8 cellular contexts compared by ENCODE assay signal in genomic region chr2:6352906-6353515, GRCh38.
A peak's percentile ranks its signal among the peaks of the same experiment; 100 is the strongest.
DNase-seq lines count a peak whose midpoint lies in the region; ATAC-seq, FAIRE-seq and TF ChIP-seq lines count a peak whose summit lies in the region.

No MANE protein-coding gene starts in this region.

- no peak overlapping the region for H4K91ac ChIP-seq in H1 (replicated peaks; ENCODE audit: insufficient read length, low read length)

- no peaks in the 10 kb centered on the region for H4K20me1 ChIP-seq in H1 (replicated peaks in 1 of 2; ENCODE audit: control insufficient read depth in 1 of 2, insufficient read depth in 2 of 2, low read length in 2 of 2)

- no peak overlapping the region for H3K23ac ChIP-seq in H1 (ENCODE audit: insufficient read length)

- H3K4me3 ChIP-seq in H1 (ENCODE audit: extremely low read depth in 1 of 4, insufficient read depth in 2 of 4, low read depth in 3 of 4, low read length in 4 of 4): no peak overlapping the region

- H3K79me1 ChIP-seq in H1 (ENCODE audit: low read depth, low read length): no peaks in the 10 kb centered on the region

- CTCF ChIA-PET in H1 (lab: Charles Lee; ENCODE audit: partially characterized antibody): interaction anchor here (0.7 to 2.7 kb wide), 23 partner anchors 8 to 613 kb away, joined by 3 to 14 read pairs (median 3); no protein-coding TSS in a partner anchor

- ATAC-seq in GM19035 (IDR thresholded peaks at IDR 0.05; ENCODE audit: unreplicated experiment) (no peak), GM21515 (IDR thresholded peaks at IDR 0.05; ENCODE audit: unreplicated experiment) (no peak)
- ATAC-seq in effector memory CD8-positive, alpha-beta T cell (replicated peaks): no peak

- no peak overlapping the region for H4K5ac ChIP-seq in H1 (ENCODE audit: insufficient read length, low read depth, low read length)

- no peak overlapping the region for H4K8ac ChIP-seq in H1 (ENCODE audit: extremely low read depth, insufficient read depth, low read length)

- H3K9me3 Mint-ChIP-seq in effector memory CD8-positive, alpha-beta T cell: no peaks in the 10 kb centered on the region

- no peak overlapping the region for H2BK5ac ChIP-seq in H1 (ENCODE audit: low read depth, low read length)

- no peak overlapping the region for H3K27ac Mint-ChIP-seq in effector memory CD8-positive, alpha-beta T cell

- 49% methylated on average over 8 of the region's 8 CpGs; no CpG with 5 or more reads in 1 of the 2 experiments for WGBS in H1 (ENCODE audit: extremely low coverage in 1 of 2, insufficient coverage in 1 of 2, insufficient read length in 1 of 2, insufficient replicate concordance in 2 of 2, low coverage in 1 of 2, low lambda C conversion rate in 2 of 2, missing lambda C conversion rate in 1 of 2), 2 experiments

- H3K79me2 ChIP-seq in H1 (ENCODE audit: control insufficient read depth in 1 of 2, insufficient read depth in 2 of 2, low read length in 2 of 2): no peaks in the 10 kb centered on the region

- H2AK5ac ChIP-seq in H1 (ENCODE audit: low read depth, low read length): no peak overlapping the region

- no peak overlapping the region for H3K18ac ChIP-seq in H1 (ENCODE audit: extremely low read depth, low read length)

- no peak overlapping the region for H3K4ac ChIP-seq in H1 (replicated peaks; ENCODE audit: insufficient read length, low read depth, low read length)

- no peaks in the 10 kb centered on the region for H3K27me3 ChIP-seq in H1 (replicated peaks in 1 of 4; ENCODE audit: control insufficient read depth in 3 of 4, extremely low read depth in 1 of 4, insufficient read depth in 3 of 4, low read length in 3 of 4)

- H3K23me2 ChIP-seq in H1 (ENCODE audit: low read depth, low read length): no peaks in the 10 kb centered on the region

- no peaks in the 10 kb centered on the region for H3K36me3 Mint-ChIP-seq in effector memory CD8-positive, alpha-beta T cell (ENCODE audit: insufficient read depth)

- H3K4me3 Mint-ChIP-seq in effector memory CD8-positive, alpha-beta T cell: no peak overlapping the region

- H3K4me2 ChIP-seq in H1 (ENCODE audit: insufficient read depth in 1 of 2, low read depth in 2 of 2, low read length in 2 of 2): no peak overlapping the region

- no peak for TF ChIP-seq EP300 in H1 (IDR thresholded peaks at IDR 0.05; ENCODE audit: borderline replicate concordance in 1 of 2, low read depth in 2 of 2, low read length in 2 of 2)

- H3K9ac ChIP-seq in H1 (replicated peaks in 1 of 4; ENCODE audit: extremely low read depth in 1 of 4, low read depth in 3 of 4, low read length in 3 of 4): no peak overlapping the region; a peak in 1 of 7 replicates

- peak; percentile 67 to 81 (median 79) for TF ChIP-seq CTCF in H1 (IDR thresholded peaks at IDR 0.05; ENCODE audit: control extremely low read depth in 1 of 3, insufficient read depth in 1 of 3, low read depth in 1 of 3, low read length in 3 of 3)

- peak; percentile 86 to 89 for TF ChIP-seq RAD21 in H1 (IDR thresholded peaks at IDR 0.05 in 1 of 2, conservative IDR thresholded peaks at IDR 0.05 in 1 of 2; ENCODE audit: low read depth in 2 of 2, low read length in 2 of 2)

- no peak overlapping the region for H3K14ac ChIP-seq in H1 (ENCODE audit: insufficient read length)

- POLR2A ChIA-PET in H1 (lab: Charles Lee; ENCODE audit: partially characterized antibody): no interaction called here

- no peak for TF ChIP-seq POLR2A in H1 (IDR thresholded peaks at IDR 0.05; ENCODE audit: control extremely low read depth in 1 of 2, low read depth in 2 of 2, low read length in 2 of 2)

- H2BK20ac ChIP-seq in H1 (ENCODE audit: low read length): no peak overlapping the region

- H3K56ac ChIP-seq in H1 (replicated peaks; ENCODE audit: insufficient read length, low read depth, low read length): no peak overlapping the region

- no peak overlapping the region for H2BK120ac ChIP-seq in H1 (replicated peaks; ENCODE audit: low read depth, low read length)

- no peaks in the 10 kb centered on the region for H3K9me3 ChIP-seq in H1 (ENCODE audit: insufficient read depth in 2 of 2, low read depth in 1 of 2, low read length in 1 of 2)

- H3K4me1 ChIP-seq in H1 (replicated peaks in 1 of 4; ENCODE audit: control insufficient read depth in 3 of 4, insufficient read depth in 4 of 4, low read length in 3 of 4): no peaks in the 10 kb centered on the region; a peak in 1 of 7 replicates

- H3K36me3 ChIP-seq in H1 (ENCODE audit: control insufficient read depth in 2 of 4, insufficient read depth in 4 of 4, low read length in 3 of 4): no peaks in the 10 kb centered on the region

- no peak for FAIRE-seq in H1 (lab: Jason Lieb, UNC)

- no peak overlapping the region for H2BK12ac ChIP-seq in H1 (ENCODE audit: low read depth, low read length)

- H2AFZ ChIP-seq in H1 (ENCODE audit: low read length): peak overlapping the region; percentile 96

- DNase-seq in ELF-1 (ENCODE audit: low read depth, low spot score) (peak; percentile 67), NCI-H345 (lab: John Stamatoyannopoulos, UW) (peak; percentile 42), H1 (ENCODE audit: low read depth in 1 of 2, low spot score in 2 of 2) (peak; percentile 56 to 88), nucleus accumbens (lab: John Stamatoyannopoulos, UW) (peak in 35 of 56 donors; percentile 1 to 57 (median 11)), HCEC 1CT (no peak)
- no peak for DNase-seq in effector memory CD8-positive, alpha-beta T cell

- no peak overlapping the region for H3K27ac ChIP-seq in H1 (ENCODE audit: low read depth, low read length)

- H2BK15ac ChIP-seq in H1 (ENCODE audit: low read length): no peak overlapping the region

- no peaks in the 10 kb centered on the region for H3K4me1 Mint-ChIP-seq in effector memory CD8-positive, alpha-beta T cell (ENCODE audit: low read depth in 2 of 2)

- H3K27me3 Mint-ChIP-seq in effector memory CD8-positive, alpha-beta T cell: no peaks in the 10 kb centered on the region

TF ChIP-seq in H1, 55 proteins besides CTCF, POLR2A, EP300 and RAD21:
- TF ChIP-seq MAFK (IDR thresholded peaks at IDR 0.05; ENCODE audit: low read depth, low read length) (no peak), KDM1A (IDR thresholded peaks at IDR 0.05; ENCODE audit: borderline replicate concordance, low read length) (no peak), TEAD4 (IDR thresholded peaks at IDR 0.05; ENCODE audit: low read depth, low read length) (peak; percentile 45; the same call in 1 of the 2 replicates), ZNF274 (IDR thresholded peaks at IDR 0.05; ENCODE audit: borderline replicate concordance, extremely low read depth, low read length) (no peak), RXRA (IDR thresholded peaks at IDR 0.05; ENCODE audit: insufficient read depth, low read depth, low read length) (no peak)

Comparison
In these comparisons a context has a peak if more than half of its experiments do, and no peak if none do; other contexts are left out.
1. DNase-seq: peak in ELF-1 (single experiment), NCI-H345 (single experiment), H1 (2 of 2) and nucleus accumbens (35 of 56); none in HCEC 1CT (single experiment) and effector memory CD8-positive, alpha-beta T cell (0 of 3).